Comparison of ENCODE assay signal across 8 cellular contexts in genomic region chr2:237687666-237688065, GRCh38.
DNase-seq lines count a peak whose midpoint lies in the region; ATAC-seq and TF ChIP-seq lines count a peak whose summit lies in the region.

No MANE protein-coding gene starts in this region.

- no peak for TF ChIP-seq POLR2A in testis (IDR thresholded peaks at IDR 0.05)

- no peaks in the 10 kb centered on the region for H3K27me3 Mint-ChIP-seq in naive thymus-derived CD4-positive, alpha-beta T cell

- peaks cover 0 to 5% (median 0%) of the 10 kb centered on the region in 5 donors for H3K36me3 Mint-ChIP-seq in naive thymus-derived CD4-positive, alpha-beta T cell

- peaks cover 34 to 66% (median 54%) of the 10 kb centered on the region in 7 donors for H3K4me1 Mint-ChIP-seq in naive thymus-derived CD4-positive, alpha-beta T cell

- POLR2A ChIA-PET in naive thymus-derived CD4-positive, alpha-beta T cell (lab: Charles Lee), result interaction anchor here (0.6 to 12.7 kb wide), 9 partner anchors 9 to 517 kb away, joined by 3 to 349 read pairs (median 6); no protein-coding TSS in a partner anchor

- intact Hi-C loops in naive thymus-derived CD4-positive, alpha-beta T cell (cut with micrococcal nuclease), result loop anchor here (1.0 kb wide), 2 partner anchors 12 to 84 kb away; no protein-coding TSS in a partner anchor
- intact Hi-C loops in testis (cut with DNase I; ENCODE audit: low total_unique reads), result no loop called here

- ATAC-seq in GM21367 (IDR thresholded peaks at IDR 0.05; ENCODE audit: unreplicated experiment), result peak; percentile 41
- peak; percentile 85 for ATAC-seq in naive thymus-derived CD4-positive, alpha-beta T cell

- H3K9me3 ChIP-seq in naive thymus-derived CD4-positive, alpha-beta T cell (ENCODE audit: control insufficient read depth in 2 of 3, low read length in 3 of 3), result no peaks in the 10 kb centered on the region
- no peaks in the 10 kb centered on the region for H3K9me3 ChIP-seq in testis

- H3K27ac ChIP-seq in naive thymus-derived CD4-positive, alpha-beta T cell (ENCODE audit: low read depth, low read length), result peak overlapping the region; percentile 90
- peak overlapping the region; percentile 52 to 62 for H3K27ac ChIP-seq in testis

- H3K27ac Mint-ChIP-seq in naive thymus-derived CD4-positive, alpha-beta T cell, result peak overlapping the region; percentile 97 to 100 (median 99)

- no peaks in the 10 kb centered on the region for H3K9me3 Mint-ChIP-seq in naive thymus-derived CD4-positive, alpha-beta T cell

- peaks cover 29 to 48% of the 10 kb centered on the region in 2 donors for H3K4me1 ChIP-seq in naive thymus-derived CD4-positive, alpha-beta T cell (ENCODE audit: control insufficient read depth in 2 of 2, insufficient read depth in 2 of 2, low read length in 2 of 2)
- H3K4me1 ChIP-seq in testis, result peaks cover 7% of the 10 kb centered on the region

- peak; percentile 99 for DNase-seq in LHCN-M2 (ENCODE audit: low read depth)
- peak; percentile 72 to 83 for DNase-seq in activated CD4-positive, alpha-beta T cell treated with anti-CD3 and anti-CD28 coated beads, Interleukin-2, amount 50 U/mL, for 48 hours
- DNase-seq in effector CD8-positive, alpha-beta T cell (lab: John Stamatoyannopoulos, UW), result peak; percentile 65
- DNase-seq in naive thymus-derived CD4-positive, alpha-beta T cell, result peak; percentile 61 to 97 (median 92)
- peak; percentile 74 for DNase-seq in testis
- no peak for DNase-seq in occipital lobe (lab: John Stamatoyannopoulos, UW)
- no peak for DNase-seq in 8988T

- CTCF ChIA-PET in naive thymus-derived CD4-positive, alpha-beta T cell (lab: Charles Lee), result interaction anchor here (0.6 to 11.8 kb wide), 2 partner anchors 13 to 58 kb away, joined by 3 to 111 read pairs; no protein-coding TSS in a partner anchor

- no peak for TF ChIP-seq CTCF in testis (IDR thresholded peaks at IDR 0.05)

- H3K4me3 Mint-ChIP-seq in naive thymus-derived CD4-positive, alpha-beta T cell, result peak overlapping the region; percentile 44 to 92 (median 78)

- 30 to 52% methylated on average over 4 of the region's 4 CpGs for WGBS in testis, 2 donors

- no peaks in the 10 kb centered on the region for H3K27me3 ChIP-seq in naive thymus-derived CD4-positive, alpha-beta T cell (ENCODE audit: control insufficient read depth in 2 of 2, insufficient read depth in 2 of 2, low read length in 2 of 2)
- no peaks in the 10 kb centered on the region for H3K27me3 ChIP-seq in testis

- H3K36me3 ChIP-seq in naive thymus-derived CD4-positive, alpha-beta T cell (ENCODE audit: control insufficient read depth in 2 of 3, insufficient read depth in 3 of 3, low read length in 3 of 3), result peaks cover 0 to 8% (median 0%) of the 10 kb centered on the region in 3 experiments
- no peaks in the 10 kb centered on the region for H3K36me3 ChIP-seq in testis (ENCODE audit: low read depth, missing control alignments)

- H3K4me3 ChIP-seq in naive thymus-derived CD4-positive, alpha-beta T cell (ENCODE audit: low read length), result no peak overlapping the region
- no peak overlapping the region for H3K4me3 ChIP-seq in testis

Comparison
In these comparisons a context has a peak if more than half of its experiments do, and no peak if none do; other contexts are left out.
1. DNase-seq: peak in LHCN-M2 (single experiment), activated CD4-positive, alpha-beta T cell treated with anti-CD3 and anti-CD28 coated beads, Interleukin-2, amount 50 U/mL, for 48 hours (2 of 2), effector CD8-positive, alpha-beta T cell (single experiment), naive thymus-derived CD4-positive, alpha-beta T cell (9 of 9) and testis (single experiment); none in occipital lobe (single experiment) and 8988T (single experiment).